12 cellular contexts compared by ENCODE assay signal in genomic region chr7:5888021-5888420, GRCh38. TPM values are rescaled to one million over a fixed set of nuclear protein-coding genes. Genes with fewer than 3 reads are reported as not detected.
A peak's percentile ranks its signal among the peaks of the same experiment; 100 is the strongest.
DNase-seq lines count a peak whose midpoint lies in the region; ATAC-seq and TF ChIP-seq lines count a peak whose summit lies in the region.
"Not testable (repeated sequence)": the region's sequence is repeated elsewhere in the genome, so short reads cannot be mapped to it uniquely, and the experiment has no call there.
"Had no signal": no experiment of that assay in that cellular context is flagged by ENCODE, and none has a peak within 500 bp of the region (broad histone marks: within the 10 kb centered on the region; RNA-seq: fewer than 3 reads in every experiment).

No MANE protein-coding gene starts in this region.

- not testable (repeated sequence) for H3K9me3 Mint-ChIP-seq in neural progenitor cell

- H3K9me3 ChIP-seq in PC-3 (ENCODE audit: low read length); neural progenitor cell (ENCODE audit: low read depth): not testable (repeated sequence)

- H3K27me3 ChIP-seq in PC-3 (ENCODE audit: low read length); neural progenitor cell: not testable (repeated sequence)

- H3K36me3 Mint-ChIP-seq in neural progenitor cell, result not testable (repeated sequence)

- DNase-seq in DMS53 (lab: John Stamatoyannopoulos, UW), result peak; percentile 14
- peak; percentile 30 for DNase-seq in NCI-H1092 (lab: John Stamatoyannopoulos, UW)
- DNase-seq in NCI-H187 treated with DMSO at 0.1 percent for 48 hours (lab: John Stamatoyannopoulos, UW), result peak; percentile 57
- peak; percentile 92 for DNase-seq in NCI-H2107 treated with DMSO at 0.1 percent for 48 hours (lab: John Stamatoyannopoulos, UW; ENCODE audit: unreplicated experiment)
- DNase-seq in NCI-H2196 (lab: John Stamatoyannopoulos, UW; ENCODE audit: unreplicated experiment), result peak; percentile 23
- not testable (repeated sequence) for DNase-seq in PC-3; neural progenitor cell (ENCODE audit: low spot score)
- peak; percentile 22 for DNase-seq in epithelial cell of esophagus (ENCODE audit: low read depth)

- H3K79me2 ChIP-seq in PC-3 (ENCODE audit: low read length); neural progenitor cell (ENCODE audit: low read depth): not testable (repeated sequence)

- H3K4me1 ChIP-seq in PC-3 (ENCODE audit: insufficient read depth, low read length); neural progenitor cell: not testable (repeated sequence)

- not testable (repeated sequence) for H3K4me3 ChIP-seq in PC-3 (ENCODE audit: low read length); epithelial cell of esophagus (ENCODE audit: low read length); neural progenitor cell

- H3K36me3 ChIP-seq in PC-3 (ENCODE audit: low read depth, low read length); neural progenitor cell: not testable (repeated sequence)

- H3K4me3 Mint-ChIP-seq in neural progenitor cell, result not testable (repeated sequence)

- not testable (repeated sequence) for H3K4me2 ChIP-seq in PC-3 (ENCODE audit: low read length); neural progenitor cell

- not testable (repeated sequence) for H3K9me2 ChIP-seq in PC-3 (replicated peaks; ENCODE audit: low read length)

- peak; percentile 49; the same call in 1 of the 2 replicates for ATAC-seq in PC-3

- not testable (repeated sequence) for H3F3A ChIP-seq in PC-3 (ENCODE audit: low read length, unreplicated experiment); neural progenitor cell (ENCODE audit: low read depth)

- not testable (repeated sequence) for TF ChIP-seq CTCF in PC-3 (conservative IDR thresholded peaks at IDR 0.05; ENCODE audit: low read depth, low read length); epithelial cell of esophagus (IDR thresholded peaks at IDR 0.05; ENCODE audit: insufficient read depth, low read depth, low read length, missing control alignments); neural progenitor cell (IDR thresholded peaks at IDR 0.05)

- not testable (repeated sequence) for H3K27ac ChIP-seq in PC-3 (ENCODE audit: low read length)
- peak overlapping the region; percentile 29 for H3K27ac ChIP-seq in neural progenitor cell

- intact Hi-C loops in PC-3 (cut with micrococcal nuclease), result not testable (repeated sequence)

- H3K27me3 Mint-ChIP-seq in neural progenitor cell (ENCODE audit: insufficient read depth, low read depth), result not testable (repeated sequence)

- not testable (repeated sequence) for H3K27ac Mint-ChIP-seq in neural progenitor cell

- CTCF ChIA-PET in PC-3 (lab: Charles Lee), result not testable (repeated sequence)

- POLR2A ChIA-PET in PC-3 (lab: Charles Lee; ENCODE audit: unreplicated experiment), result not testable (repeated sequence)

- not testable (repeated sequence) for H2AFZ ChIP-seq in PC-3 (ENCODE audit: low read length); neural progenitor cell (replicated peaks)

- not testable (repeated sequence) for H3K4me1 Mint-ChIP-seq in neural progenitor cell

- not testable (repeated sequence) for BruUV-seq in PC-3 (replicated peaks; lab: Mats Ljungman, UMichigan)

- not testable (repeated sequence) for H4K20me1 ChIP-seq in PC-3 (ENCODE audit: low read length); neural progenitor cell (ENCODE audit: low read depth)

- not testable (repeated sequence) for H3K9ac ChIP-seq in PC-3 (ENCODE audit: low read length); neural progenitor cell

RNA-seq across cellular contexts. Expression of gene OCM, which starts 7.4 kb away (rescaled TPM):
- total RNA-seq in PC-3 (2014; rRNA removed) (not detected in 2 replicates), neural progenitor cell (ENCODE audit: low replicate concordance) (not detected in 2 replicates)
- total RNA-seq: A673, Daoy, G401, GM12878 had no signal

RNA-seq across cellular contexts. Expression of gene CCZ1, which starts 10.5 kb away (rescaled TPM):
- total RNA-seq in PC-3 (2014; rRNA removed) (40.8 and 56.2 TPM in 2 replicates), neural progenitor cell (ENCODE audit: low replicate concordance) (85.5 and 136 TPM in 2 replicates)
